1 cellular context compared by ENCODE assay signal in genomic region chr15:74209560-74209958, GRCh38.
TF ChIP-seq lines count a peak whose summit lies in the region.

No MANE protein-coding gene starts in this region.

TF ChIP-seq in WTC11, 78 proteins besides CTCF, POLR2A, EP300 and RAD21:
- TF ChIP-seq ARID4B (CRISPR knock-in tag; IDR thresholded peaks at IDR 0.05; ENCODE audit: borderline replicate concordance) = no peak
- TF ChIP-seq ZNF263 (CRISPR knock-in tag; IDR thresholded peaks at IDR 0.05; ENCODE audit: low read depth) = peak; percentile 86; the same call in 1 of the 2 replicates
- 0 out of 2 replicates have a peak, but pooled peaks have one; percentile 9 for TF ChIP-seq ZNF121 (CRISPR knock-in tag; IDR thresholded peaks at IDR 0.05)
